Comparison of ENCODE assay signal across 8 cellular contexts in the genomic region with DNA sequence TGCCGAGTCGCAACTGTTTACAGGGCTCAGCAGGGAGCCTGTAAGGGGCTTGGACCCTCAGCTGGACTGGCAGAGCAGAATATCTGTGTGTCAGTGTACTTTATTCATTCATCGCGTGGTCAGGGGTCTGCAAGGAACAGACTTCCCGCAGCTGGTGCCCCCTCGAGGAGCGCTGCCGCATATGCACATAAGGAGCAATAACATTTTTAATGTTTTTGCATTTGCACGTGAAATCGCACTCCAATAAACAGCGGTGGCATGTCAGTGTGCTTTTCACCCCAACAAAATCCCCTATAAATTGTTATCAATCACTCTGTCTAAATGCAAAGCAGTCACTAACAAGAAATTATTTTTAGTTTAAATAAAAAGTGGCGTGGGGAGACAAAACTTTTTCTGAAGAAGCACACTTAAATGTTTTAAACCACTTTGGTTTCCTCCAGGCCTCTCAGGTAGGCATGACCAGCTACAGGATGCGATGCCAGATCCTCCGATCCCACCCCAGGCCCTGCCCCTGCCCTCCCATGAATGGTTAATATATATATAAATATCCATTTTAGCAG. TPM values are rescaled to one million over a fixed set of nuclear protein-coding genes. Genes with fewer than 3 reads are reported as not detected.
A peak's percentile ranks its signal among the peaks of the same experiment; 100 is the strongest.
DNase-seq lines count a peak whose midpoint lies in the region; ATAC-seq and TF ChIP-seq lines count a peak whose summit lies in the region.

No MANE protein-coding gene starts in this region.

- DNase-seq in NCI-H1694 (lab: John Stamatoyannopoulos, UW), result peak; percentile 39
- no peak for DNase-seq in NCI-H1694 treated with DMSO at 0.1 percent for 48 hours (lab: John Stamatoyannopoulos, UW)
- no peak for DNase-seq in HFFc6
- no peak for DNase-seq in NT2/D1 (ENCODE audit: low read depth, low spot score)
- DNase-seq in breast epithelium (ENCODE audit: low spot score in 2 of 2), result no peak
- no peak for DNase-seq in left lobe of liver (ENCODE audit: low spot score)

- H3K27ac ChIP-seq in breast epithelium, result peak overlapping the region; percentile 58 to 61
- H3K27ac ChIP-seq in stomach smooth muscle (ENCODE audit: low read length), result no peak overlapping the region

- intact Hi-C loops in breast epithelium (cut with DNase I; ENCODE audit: low total_unique reads), result no loop called here

- no peak for TF ChIP-seq POLR2A in breast epithelium (IDR thresholded peaks at IDR 0.05)

- H3K36me3 ChIP-seq in NT2/D1 (ENCODE audit: insufficient read depth, insufficient read length, low read length) (no peaks in the 10 kb centered on the region), breast epithelium (no peaks in the 10 kb centered on the region), stomach smooth muscle (ENCODE audit: control insufficient read depth in 2 of 2, insufficient read depth in 2 of 2, low read length in 2 of 2) (no peaks in the 10 kb centered on the region)

- H3K27me3 Mint-ChIP-seq in HFFc6 (ENCODE audit: insufficient read depth), result peaks cover 6% of the 10 kb centered on the region

- peaks cover 18% of the 10 kb centered on the region for H3K4me1 Mint-ChIP-seq in HFFc6 (ENCODE audit: low read depth)

- H3K4me3 Mint-ChIP-seq in HFFc6, result peak overlapping the region; percentile 85

- peak; percentile 79 for ATAC-seq in left lobe of liver
- ATAC-seq in HG03135 (IDR thresholded peaks at IDR 0.05; ENCODE audit: unreplicated experiment), result no peak

- TF ChIP-seq CTCF in HFFc6 (IDR thresholded peaks at IDR 0.05) (peak; percentile 72), breast epithelium (IDR thresholded peaks at IDR 0.05) (peak in 2 of 3 donors; percentile 30 to 48)

- H3K27me3 ChIP-seq in NT2/D1 (ENCODE audit: insufficient read depth, insufficient read length), result peaks cover 13% of the 10 kb centered on the region
- no peaks in the 10 kb centered on the region for H3K27me3 ChIP-seq in breast epithelium
- peaks cover 10 to 13% of the 10 kb centered on the region in 2 donors for H3K27me3 ChIP-seq in stomach smooth muscle (ENCODE audit: control insufficient read depth in 1 of 2, insufficient read depth in 2 of 2, low read length in 2 of 2)

- H3K9me3 ChIP-seq in NT2/D1 (ENCODE audit: insufficient read depth, low read length), result no peaks in the 10 kb centered on the region
- H3K9me3 ChIP-seq in breast epithelium, result no peaks in the 10 kb centered on the region
- H3K9me3 ChIP-seq in stomach smooth muscle (ENCODE audit: control insufficient read depth in 2 of 2, low read length in 2 of 2), result no peaks in the 10 kb centered on the region

- peak overlapping the region; percentile 51 for H3K4me3 ChIP-seq in NT2/D1 (ENCODE audit: insufficient read length, low read depth)
- H3K4me3 ChIP-seq in breast epithelium, result peak overlapping the region; percentile 44 to 76 (median 62)
- peak overlapping the region; percentile 62 to 74 for H3K4me3 ChIP-seq in stomach smooth muscle (ENCODE audit: low read length in 2 of 2)

- H3K9me3 Mint-ChIP-seq in HFFc6, result no peaks in the 10 kb centered on the region

- H3K36me3 Mint-ChIP-seq in HFFc6 (ENCODE audit: low read depth), result no peaks in the 10 kb centered on the region

- H3K9ac ChIP-seq in NT2/D1 (ENCODE audit: insufficient read length, low read depth) (peak overlapping the region; percentile 62), stomach smooth muscle (ENCODE audit: low read length in 2 of 2) (peak overlapping the region in 1 of 2 donors; percentile 24)

- no peak overlapping the region for H3K27ac Mint-ChIP-seq in HFFc6

- H3K4me1 ChIP-seq in NT2/D1 (ENCODE audit: insufficient read depth, insufficient read length) (no peaks in the 10 kb centered on the region), breast epithelium (no peaks in the 10 kb centered on the region), stomach smooth muscle (ENCODE audit: control insufficient read depth, insufficient read depth, low read length) (peaks cover 8% of the 10 kb centered on the region)

RNA-seq across cellular contexts. Expression of a gene that starts 3.5 kb away (rescaled TPM):
- not detected for total RNA-seq in HFFc6 (2021; fragmentation: NEBNext Ultra II Directional; extraction: Animal tissue kit (Norgen Biotek cat#: 25700))
- 1 to 10 TPM; 4.3 to 9.4 (median 7.0) TPM for total RNA-seq in breast epithelium
- total RNA-seq in left lobe of liver, result not detected
